ENCODE assay signal across 8 cellular contexts in the genomic region with DNA sequence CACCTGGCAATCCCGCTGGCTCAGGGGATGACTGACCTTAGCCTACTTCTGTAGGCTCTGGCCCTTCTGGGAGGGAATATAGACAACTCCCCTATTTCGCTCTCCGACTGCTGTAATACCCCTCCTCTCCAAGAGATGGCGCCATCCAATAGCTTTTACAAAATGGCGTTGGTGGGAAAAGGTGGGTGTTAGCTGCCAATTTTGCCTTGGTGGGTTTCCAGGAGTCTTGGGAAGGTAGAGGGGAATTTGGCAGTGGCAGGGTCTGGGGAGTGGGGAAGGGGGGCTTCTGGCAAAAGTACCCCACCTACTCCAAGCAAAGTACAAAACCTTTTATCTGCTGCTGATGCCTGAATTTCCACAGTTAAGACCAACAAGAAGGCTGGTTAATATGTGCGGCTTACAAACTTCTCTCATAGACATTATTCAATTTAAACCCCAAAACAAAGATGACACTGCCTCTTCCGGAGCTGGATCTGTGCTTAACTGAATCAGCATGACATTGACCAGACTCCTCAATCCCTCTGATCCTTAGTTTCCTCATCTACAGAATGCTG.
DNase-seq lines count a peak whose midpoint lies in the region; ATAC-seq and TF ChIP-seq lines count a peak whose summit lies in the region.

No MANE protein-coding gene starts in this region.

- H3K4me3 ChIP-seq in LNCaP clone FGC (ENCODE audit: low read depth, low read length): no peak overlapping the region

- POLR2A ChIA-PET in activated CD4-positive, alpha-beta T cell treated with anti-CD3 and anti-CD28 coated beads, Interleukin-2, amount 10 ng/mL, durations not matched to agents 7 days and 5 days (lab: Charles Lee): no interaction called here
- POLR2A ChIA-PET in CD4-positive, alpha-beta T cell (lab: Charles Lee): no interaction called here

- H3K27me3 Mint-ChIP-seq in activated CD4-positive, alpha-beta T cell treated with anti-CD3 and anti-CD28 coated beads, Interleukin-2, amount 10 ng/mL, durations not matched to agents 24 days and 14 days: peaks cover 4% of the 10 kb centered on the region
- no peaks in the 10 kb centered on the region for H3K27me3 Mint-ChIP-seq in activated CD4-positive, alpha-beta T cell treated with anti-CD3 and anti-CD28 coated beads, Interleukin-2, amount 10 ng/mL, durations not matched to agents 7 days and 5 days
- H3K27me3 Mint-ChIP-seq in CD4-positive, alpha-beta T cell: peaks cover 8% of the 10 kb centered on the region

- CTCF ChIA-PET in activated CD4-positive, alpha-beta T cell treated with anti-CD3 and anti-CD28 coated beads, Interleukin-2, amount 10 ng/mL, durations not matched to agents 7 days and 5 days (lab: Charles Lee): interaction anchor here (1.1 to 1.4 kb wide), 6 partner anchors 21 to 178 kb away, joined by 3 to 8 read pairs (median 4); no protein-coding TSS in a partner anchor
- CTCF ChIA-PET in CD4-positive, alpha-beta T cell (lab: Charles Lee): no interaction called here

- intact Hi-C loops in activated CD4-positive, alpha-beta T cell treated with anti-CD3 and anti-CD28 coated beads, Interleukin-2, amount 10 ng/mL, durations not matched to agents 24 days and 14 days (cut with micrococcal nuclease): loop anchor here (1.0 kb wide), 1 partner anchor 156 kb away; no protein-coding TSS in a partner anchor
- intact Hi-C loops in sciatic nerve (cut with DNase I): no loop called here
- intact Hi-C loops in CD4-positive, alpha-beta T cell (cut with DNase I, micrococcal nuclease): no loop called here

- H3K9me3 ChIP-seq in CD4-positive, alpha-beta T cell (ENCODE audit: control insufficient read depth, low read length): no peaks in the 10 kb centered on the region

- H3K4me1 Mint-ChIP-seq in activated CD4-positive, alpha-beta T cell treated with anti-CD3 and anti-CD28 coated beads, Interleukin-2, amount 10 ng/mL, durations not matched to agents 24 days and 14 days: no peaks in the 10 kb centered on the region
- H3K4me1 Mint-ChIP-seq in activated CD4-positive, alpha-beta T cell treated with anti-CD3 and anti-CD28 coated beads, Interleukin-2, amount 10 ng/mL, durations not matched to agents 7 days and 5 days: no peaks in the 10 kb centered on the region
- H3K4me1 Mint-ChIP-seq in CD4-positive, alpha-beta T cell (ENCODE audit: low read depth): no peaks in the 10 kb centered on the region

- no peak overlapping the region for H3K27ac ChIP-seq in CD4-positive, alpha-beta T cell (ENCODE audit: low read depth, low read length)

- ATAC-seq in sciatic nerve (no peak), esophagus mucosa (no peak)
- no peak for ATAC-seq in CD4-positive, alpha-beta T cell (ENCODE audit: poor library complexity)

- no peaks in the 10 kb centered on the region for H3K27me3 ChIP-seq in CD4-positive, alpha-beta T cell (ENCODE audit: control insufficient read depth, insufficient read depth, low read length)

- no peak overlapping the region for H3K4me3 Mint-ChIP-seq in activated CD4-positive, alpha-beta T cell treated with anti-CD3 and anti-CD28 coated beads, Interleukin-2, amount 10 ng/mL, durations not matched to agents 24 days and 14 days
- H3K4me3 Mint-ChIP-seq in activated CD4-positive, alpha-beta T cell treated with anti-CD3 and anti-CD28 coated beads, Interleukin-2, amount 10 ng/mL, durations not matched to agents 7 days and 5 days: no peak overlapping the region
- H3K4me3 Mint-ChIP-seq in CD4-positive, alpha-beta T cell: no peak overlapping the region

- no peaks in the 10 kb centered on the region for H3K36me3 Mint-ChIP-seq in activated CD4-positive, alpha-beta T cell treated with anti-CD3 and anti-CD28 coated beads, Interleukin-2, amount 10 ng/mL, durations not matched to agents 24 days and 14 days (ENCODE audit: low read depth)
- no peaks in the 10 kb centered on the region for H3K36me3 Mint-ChIP-seq in activated CD4-positive, alpha-beta T cell treated with anti-CD3 and anti-CD28 coated beads, Interleukin-2, amount 10 ng/mL, durations not matched to agents 7 days and 5 days (ENCODE audit: low read depth)
- no peaks in the 10 kb centered on the region for H3K36me3 Mint-ChIP-seq in CD4-positive, alpha-beta T cell (ENCODE audit: low read depth)

- H3K9me3 Mint-ChIP-seq in activated CD4-positive, alpha-beta T cell treated with anti-CD3 and anti-CD28 coated beads, Interleukin-2, amount 10 ng/mL, durations not matched to agents 24 days and 14 days: peaks cover 4% of the 10 kb centered on the region
- H3K9me3 Mint-ChIP-seq in activated CD4-positive, alpha-beta T cell treated with anti-CD3 and anti-CD28 coated beads, Interleukin-2, amount 10 ng/mL, durations not matched to agents 7 days and 5 days: peaks cover 3% of the 10 kb centered on the region
- H3K9me3 Mint-ChIP-seq in CD4-positive, alpha-beta T cell: peaks cover 2% of the 10 kb centered on the region

- DNase-seq in activated CD4-positive, alpha-beta T cell treated with anti-CD3 and anti-CD28 coated beads, Interleukin-2, amount 10 ng/mL, durations not matched to agents 24 days and 14 days: peak; percentile 77
- no peak for DNase-seq in activated CD4-positive, alpha-beta T cell treated with anti-CD3 and anti-CD28 coated beads, Interleukin-2, amount 50 U/mL, for 1 hour
- DNase-seq in LNCaP clone FGC (ENCODE audit: low read depth) (peak; percentile 3), glomerular endothelial cell (ENCODE audit: extremely low read depth, low read depth, low spot score) (peak; percentile 9), sciatic nerve (ENCODE audit: low spot score) (peak; percentile 71)
- peak; percentile 37 for DNase-seq in activated CD4-positive, alpha-beta T cell treated with anti-CD3 and anti-CD28 coated beads, Interleukin-2, amount 10 ng/mL, durations not matched to agents 7 days and 5 days
- no peak for DNase-seq in CD4-positive, alpha-beta T cell

- H3K27ac Mint-ChIP-seq in activated CD4-positive, alpha-beta T cell treated with anti-CD3 and anti-CD28 coated beads, Interleukin-2, amount 10 ng/mL, durations not matched to agents 24 days and 14 days: no peak overlapping the region
- H3K27ac Mint-ChIP-seq in activated CD4-positive, alpha-beta T cell treated with anti-CD3 and anti-CD28 coated beads, Interleukin-2, amount 10 ng/mL, durations not matched to agents 7 days and 5 days: no peak overlapping the region
- H3K27ac Mint-ChIP-seq in CD4-positive, alpha-beta T cell: no peak overlapping the region

- TF ChIP-seq CTCF in LNCaP clone FGC (IDR thresholded peaks at IDR 0.05; ENCODE audit: control insufficient read depth, extremely low read depth, insufficient read depth): peak; percentile 93
- no peak for TF ChIP-seq CTCF in CD4-positive, alpha-beta T cell (IDR thresholded peaks at IDR 0.05)

Comparison
In these comparisons a context has a peak if more than half of its experiments do, and no peak if none do; other contexts are left out.
1. DNase-seq: peak in activated CD4-positive, alpha-beta T cell treated with anti-CD3 and anti-CD28 coated beads, Interleukin-2, amount 10 ng/mL, durations not matched to agents 24 days and 14 days (single experiment), LNCaP clone FGC (single experiment), activated CD4-positive, alpha-beta T cell treated with anti-CD3 and anti-CD28 coated beads, Interleukin-2, amount 10 ng/mL, durations not matched to agents 7 days and 5 days (single experiment), glomerular endothelial cell (single experiment) and sciatic nerve (single experiment); none in activated CD4-positive, alpha-beta T cell treated with anti-CD3 and anti-CD28 coated beads, Interleukin-2, amount 50 U/mL, for 1 hour (single experiment) and CD4-positive, alpha-beta T cell (0 of 10).